Comparison of ENCODE assay signal across 9 cellular contexts in the genomic region with DNA sequence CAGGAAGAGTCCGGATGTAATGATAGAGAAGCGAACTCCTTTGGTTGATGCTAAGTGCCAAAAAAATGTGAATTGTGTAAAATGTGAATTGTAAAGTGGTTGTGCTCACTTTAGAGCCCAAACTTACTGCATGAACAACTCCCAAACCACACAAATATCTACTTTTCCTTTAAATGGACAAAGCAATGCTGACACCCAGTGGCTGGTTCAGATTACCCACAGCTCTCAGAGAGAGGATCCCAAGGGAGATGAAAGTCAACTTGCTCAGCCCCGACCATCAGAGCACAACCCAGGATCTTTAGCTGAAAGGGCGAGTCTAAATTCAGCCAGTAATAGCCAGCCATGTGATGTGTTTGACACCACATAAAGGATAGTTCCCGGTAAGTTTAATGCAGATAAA.
A peak's percentile ranks its signal among the peaks of the same experiment; 100 is the strongest.
DNase-seq lines count a peak whose midpoint lies in the region; ATAC-seq and TF ChIP-seq lines count a peak whose summit lies in the region.
"Had no signal": no experiment of that assay in that cellular context is flagged by ENCODE, and none has a peak within 500 bp of the region (broad histone marks: within the 10 kb centered on the region; RNA-seq: fewer than 3 reads in every experiment).

No MANE protein-coding gene starts in this region.

- CTCF ChIA-PET in mammary epithelial cell (lab: Charles Lee; ENCODE audit: low non-redundant PET), result interaction anchor here (0.5 kb wide), 1 partner anchor 1353 kb away, joined by 4 read pairs; no protein-coding TSS in a partner anchor

- H3K27ac ChIP-seq in mammary epithelial cell (ENCODE audit: insufficient read depth, low read depth, low read length), result no peak overlapping the region
- H3K27ac ChIP-seq in parathyroid adenoma, result no peak overlapping the region

- H2AFZ ChIP-seq in mammary epithelial cell (ENCODE audit: low read depth, low read length) (no peak overlapping the region), parathyroid adenoma (peak overlapping the region; percentile 54)

- ATAC-seq in GM21515 (IDR thresholded peaks at IDR 0.05; ENCODE audit: unreplicated experiment) (no peak), HG02588 (IDR thresholded peaks at IDR 0.05; ENCODE audit: unreplicated experiment) (no peak), GM21528 (IDR thresholded peaks at IDR 0.05; ENCODE audit: low FRiP score, unreplicated experiment) (no peak)
- ATAC-seq in activated CD4-positive, CD25-positive, alpha-beta regulatory T cell treated with anti-CD3 and anti-CD28 coated beads, Interleukin-2, amount 50 U/mL, for 24 hours, result no peak
- ATAC-seq: K562 had no signal

- no peak overlapping the region for H3K4me2 ChIP-seq in mammary epithelial cell (ENCODE audit: insufficient read depth, low read depth, low read length)
- no peak overlapping the region for H3K4me2 ChIP-seq in parathyroid adenoma (ENCODE audit: low read length)

- H3K36me3 ChIP-seq in mammary epithelial cell (ENCODE audit: insufficient read depth, low read length), result no peaks in the 10 kb centered on the region
- H3K36me3 ChIP-seq in parathyroid adenoma (ENCODE audit: control insufficient read depth, insufficient read depth, low read length), result no peaks in the 10 kb centered on the region

- no peak overlapping the region for H3K4me3 ChIP-seq in mammary epithelial cell (replicated peaks in 1 of 3; ENCODE audit: insufficient read depth in 1 of 3, low read depth in 2 of 3, low read length in 3 of 3)
- no peak overlapping the region for H3K4me3 ChIP-seq in parathyroid adenoma (ENCODE audit: low read depth, low read length)
- H3K4me3 ChIP-seq: K562 had no signal

- H4K20me1 ChIP-seq in mammary epithelial cell (ENCODE audit: insufficient read depth, low read length), result no peaks in the 10 kb centered on the region

- dilution Hi-C loops in mammary epithelial cell (cut with HindIII; ENCODE audit: low sequenced_read_pairs), result no loop called here

- H3K4me1 ChIP-seq in mammary epithelial cell (ENCODE audit: insufficient read depth, low read length) (peaks cover 11% of the 10 kb centered on the region), parathyroid adenoma (peaks cover 30% of the 10 kb centered on the region)

- no peak overlapping the region for H3K9ac ChIP-seq in mammary epithelial cell (ENCODE audit: insufficient read depth, low read length)
- H3K9ac ChIP-seq in parathyroid adenoma, result no peak overlapping the region

- DNase-seq in GM13977 (ENCODE audit: low spot score), result peak; percentile 3
- peak; percentile 57 for DNase-seq in NCI-H1436 (lab: John Stamatoyannopoulos, UW)
- DNase-seq in mammary epithelial cell, result peak; percentile 28

- H3K79me2 ChIP-seq in mammary epithelial cell (ENCODE audit: insufficient read depth, low read length), result no peaks in the 10 kb centered on the region
- H3K79me2 ChIP-seq in parathyroid adenoma, result no peaks in the 10 kb centered on the region

- WGBS in mammary epithelial cell (ENCODE audit: low coverage, missing lambda C conversion rate), result 47% methylated on average over 5 of the region's 5 CpGs

- no TSS peak for BruUV-seq in mammary epithelial cell (replicated peaks; lab: Mats Ljungman, UMichigan)

- peak; percentile 26 for TF ChIP-seq CTCF in GM13977 (IDR thresholded peaks at IDR 0.05; ENCODE audit: extremely low read depth, insufficient read depth, missing control alignments)
- peak; percentile 46 to 68 for TF ChIP-seq CTCF in mammary epithelial cell (conservative IDR thresholded peaks at IDR 0.05 in 1 of 2, IDR thresholded peaks at IDR 0.05 in 1 of 2; ENCODE audit: extremely low read depth in 1 of 2, insufficient read depth in 1 of 2, low read depth in 1 of 2, low read length in 2 of 2)
- TF ChIP-seq CTCF in parathyroid adenoma (IDR thresholded peaks at IDR 0.05), result peak; percentile 71

- H3K9me3 ChIP-seq in mammary epithelial cell (replicated peaks; ENCODE audit: insufficient read depth, low read length), result no peaks in the 10 kb centered on the region
- no peaks in the 10 kb centered on the region for H3K9me3 ChIP-seq in parathyroid adenoma (ENCODE audit: control insufficient read depth, low read length)

- in situ Hi-C loops in GM13977 (cut with MboI; ENCODE audit: low pct_unique_long_range_greater_than_20kb, low sequenced_read_pairs, unreplicated experiment), result no loop called here
- in situ Hi-C loops in mammary epithelial cell (cut with MboI; ENCODE audit: low sequenced_read_pairs in 2 of 2), result no loop called here

- H3K27me3 ChIP-seq in mammary epithelial cell (ENCODE audit: insufficient read depth, low read length) (no peaks in the 10 kb centered on the region), parathyroid adenoma (ENCODE audit: control insufficient read depth, insufficient read depth, low read length) (no peaks in the 10 kb centered on the region)

- intact Hi-C loops in mammary epithelial cell (cut with micrococcal nuclease), result loop anchor here (1.0 to 5.0 kb wide), 5 partner anchors 236 to 824 kb away; partner anchors contain the start of genes G3BP1, GLRA1 and SLC36A1

Comparison
In these comparisons a context has a peak if more than half of its experiments do, and no peak if none do; other contexts are left out.
1. DNase-seq: peak in every context shown above with its lines; median percentile 57 in NCI-H1436; 28 in mammary epithelial cell; 3 in GM13977.